In genomic region chr21:44304041-44304738, GRCh38 we compare ENCODE assay signal across 12 cellular contexts. TPM values are rescaled to one million over a fixed set of nuclear protein-coding genes. Genes with fewer than 3 reads are reported as not detected.
DNase-seq lines count a peak whose midpoint lies in the region; TF ChIP-seq lines count a peak whose summit lies in the region.
"Had no signal": no experiment of that assay in that cellular context is flagged by ENCODE, and none has a peak within 500 bp of the region (broad histone marks: within the 10 kb centered on the region; RNA-seq: fewer than 3 reads in every experiment).

No MANE protein-coding gene starts in this region.

- H3K14ac ChIP-seq in neuronal stem cell (ENCODE audit: low read length), result peak overlapping the region; percentile 5

- no peak overlapping the region for H4K91ac ChIP-seq in neuronal stem cell (ENCODE audit: low read depth, low read length, poor library complexity)

- no peak overlapping the region for H2BK12ac ChIP-seq in neuronal stem cell (ENCODE audit: low read length)

- peaks cover 21 to 44% (median 31%) of the 10 kb centered on the region in 11 experiments for H3K36me3 ChIP-seq in BLaER1 treated with 17β-estradiol and CSF1 and Interleukin-3, amounts not matched to agents 10 nM and 100 nM
- peaks cover 2 to 13% of the 10 kb centered on the region in 2 donors for H3K36me3 ChIP-seq in neuronal stem cell (replicated peaks in 1 of 2; ENCODE audit: control insufficient read depth in 2 of 2, insufficient read depth in 2 of 2, low read length in 2 of 2)
- H3K36me3 ChIP-seq: uterus had no signal

- H3K9me3 ChIP-seq in BLaER1 treated with 17β-estradiol and CSF1 and Interleukin-3, amounts not matched to agents 10 nM and 100 nM (replicated peaks in 1 of 11), result no peaks in the 10 kb centered on the region
- H3K9me3 ChIP-seq in neuronal stem cell (replicated peaks in 1 of 2; ENCODE audit: control insufficient read depth in 2 of 2, insufficient read depth in 1 of 2, low read depth in 1 of 2, low read length in 2 of 2), result no peaks in the 10 kb centered on the region
- H3K9me3 ChIP-seq: uterus had no signal

- H3K27me3 ChIP-seq in BLaER1 treated with 17β-estradiol and CSF1 and Interleukin-3, amounts not matched to agents 10 nM and 100 nM, result no peaks in the 10 kb centered on the region
- H3K27me3 ChIP-seq in neuronal stem cell (ENCODE audit: control insufficient read depth in 3 of 3, insufficient read depth in 3 of 3, low read depth in 1 of 3, low read length in 3 of 3), result peaks cover 0 to 3% (median 0%) of the 10 kb centered on the region in 3 experiments
- H3K27me3 ChIP-seq: uterus had no signal

- H2BK15ac ChIP-seq in neuronal stem cell (ENCODE audit: low read length), result peak overlapping the region; percentile 45

- WGBS in neuronal stem cell (ENCODE audit: extremely low coverage in 2 of 2, insufficient read length in 2 of 2, insufficient replicate concordance in 1 of 2), 2 donors, result no CpG with 5 or more reads among the region's 18 CpGs

- H3K27ac ChIP-seq in BLaER1 treated with 17β-estradiol and CSF1 and Interleukin-3, amounts not matched to agents 10 nM and 100 nM, result peak overlapping the region in 7 of 11 experiments; percentile 10 to 87 (median 51); a peak in 8 of 22 replicates
- H3K27ac ChIP-seq in RWPE1 (peak overlapping the region; percentile 85), neuronal stem cell (replicated peaks; ENCODE audit: low read length) (peak overlapping the region; percentile 37)

- peak overlapping the region; percentile 92 to 100 (median 98) for H3K4me2 ChIP-seq in BLaER1 treated with 17β-estradiol and CSF1 and Interleukin-3, amounts not matched to agents 10 nM and 100 nM
- peak overlapping the region; percentile 18 for H3K4me2 ChIP-seq in neuronal stem cell (ENCODE audit: insufficient read depth, low read length, poor library complexity, severe bottlenecking)

- peak overlapping the region; percentile 40 for H2AFZ ChIP-seq in neuronal stem cell (ENCODE audit: low read length)

- no peak for TF ChIP-seq POLR2A in erythroblast (IDR thresholded peaks at IDR 0.05; ENCODE audit: low read length)

- H3K4me3 ChIP-seq in BLaER1 treated with 17β-estradiol and CSF1 and Interleukin-3, amounts not matched to agents 10 nM and 100 nM, result 0 out of 20 replicates have a peak overlapping the region, but pooled peaks of 1 of the 10 experiments have one; percentile 11
- H3K4me3 ChIP-seq in neuronal stem cell (ENCODE audit: low read length in 2 of 2), result no peak overlapping the region
- H3K4me3 ChIP-seq: GM12878, lung, uterus had no signal

- H4K20me1 ChIP-seq in BLaER1 treated with 17β-estradiol and CSF1 and Interleukin-3, amounts not matched to agents 10 nM and 100 nM, result peaks cover 80 to 89% (median 87%) of the 10 kb centered on the region in 11 experiments

- no peak overlapping the region for H3K23ac ChIP-seq in neuronal stem cell (ENCODE audit: low read depth, low read length, poor library complexity)

- H4K8ac ChIP-seq in neuronal stem cell (ENCODE audit: low read depth, low read length), result no peak overlapping the region

- no peak for TF ChIP-seq CTCF in RWPE1 (conservative IDR thresholded peaks at IDR 0.05; ENCODE audit: low read depth)

- POLR2A ChIA-PET in RWPE1 (lab: Yijun Ruan, JAX; ENCODE audit: low non-redundant PET), result no interaction called here

- DNase-seq in RWPE1 (ENCODE audit: low spot score) (no peak), hippocampal formation (lab: John Stamatoyannopoulos, UW) (peak; percentile 6 to 38), neuronal stem cell (ENCODE audit: low spot score) (no peak), kidney glomerular epithelial cell (lab: John Stamatoyannopoulos, UW) (no peak), AG08395 (ENCODE audit: low spot score) (no peak), erythroblast (lab: John Stamatoyannopoulos, UW) (no peak), DMS153 (lab: John Stamatoyannopoulos, UW) (no peak)
- DNase-seq: KG1 had no signal

- H3K9ac ChIP-seq in BLaER1 treated with 17β-estradiol and CSF1 and Interleukin-3, amounts not matched to agents 10 nM and 100 nM, result peak overlapping the region; percentile 1 to 97 (median 88); a peak in 18 of 22 replicates
- H3K9ac ChIP-seq in neuronal stem cell (ENCODE audit: low read depth, low read length, poor library complexity), result peak overlapping the region; percentile 53

- peak overlapping the region; percentile 93 for H3K18ac ChIP-seq in neuronal stem cell (ENCODE audit: low read length)

- peaks cover 57 to 91% (median 89%) of the 10 kb centered on the region in 10 experiments for H3K4me1 ChIP-seq in BLaER1 treated with 17β-estradiol and CSF1 and Interleukin-3, amounts not matched to agents 10 nM and 100 nM
- H3K4me1 ChIP-seq in neuronal stem cell (ENCODE audit: control insufficient read depth in 2 of 2, insufficient read depth in 1 of 2, low read depth in 1 of 2, low read length in 2 of 2), result peaks cover 33 to 36% of the 10 kb centered on the region in 2 donors

- CTCF ChIA-PET in RWPE1 (lab: Yijun Ruan, JAX), result interaction anchor here (0.6 kb wide), 2 partner anchors 260 to 624 kb away, joined by 3 to 4 read pairs; no protein-coding TSS in a partner anchor

- H2BK5ac ChIP-seq in neuronal stem cell (ENCODE audit: low read length), result peak overlapping the region; percentile 91

- peaks cover 11% of the 10 kb centered on the region for H3K79me1 ChIP-seq in neuronal stem cell (ENCODE audit: low read depth, low read length)

- H2BK120ac ChIP-seq in neuronal stem cell (ENCODE audit: low read depth, low read length), result no peak overlapping the region

- H2AK5ac ChIP-seq in neuronal stem cell (ENCODE audit: low read depth, low read length), result peak overlapping the region; percentile 47

- H3K4ac ChIP-seq in neuronal stem cell (ENCODE audit: low read length), result no peak overlapping the region

RNA-seq across cellular contexts. Expression of gene PFKL, which starts 4.3 kb away (rescaled TPM):
- 37.4 TPM for polyA plus RNA-seq in neuronal stem cell (2013, experiment 1 of 2)
- 35.9 TPM for polyA plus RNA-seq in neuronal stem cell (2013, experiment 2 of 2)

RNA-seq across cellular contexts. Expression of gene AIRE, which starts 18.5 kb away (rescaled TPM):
- polyA plus RNA-seq in neuronal stem cell (2013, experiment 1 of 2), result not detected
- not detected for polyA plus RNA-seq in neuronal stem cell (2013, experiment 2 of 2)
- polyA plus RNA-seq: lung had no signal

RNA-seq across cellular contexts. Expression of gene CFAP410, which starts 35.0 kb away (rescaled TPM):
- 13.0 TPM for polyA plus RNA-seq in neuronal stem cell (2013, experiment 1 of 2)
- polyA plus RNA-seq in neuronal stem cell (2013, experiment 2 of 2), result 12.0 TPM

RNA-seq across cellular contexts. Expression of gene DNMT3L, which starts 42.5 kb away (rescaled TPM):
- 0.04 TPM for polyA plus RNA-seq in neuronal stem cell (2013, experiment 1 of 2)
- polyA plus RNA-seq in neuronal stem cell (2013, experiment 2 of 2), result not detected
- polyA plus RNA-seq: GM12878, lung had no signal

RNA-seq across cellular contexts. Expression of gene TRPM2, which starts 49.2 kb away (rescaled TPM):
- polyA plus RNA-seq in neuronal stem cell (2013, experiment 1 of 2), result 0.03 TPM
- 0.03 TPM for polyA plus RNA-seq in neuronal stem cell (2013, experiment 2 of 2)

Comparison
In these comparisons a context has a peak if more than half of its experiments do, and no peak if none do; other contexts are left out.
1. DNase-seq: peak in hippocampal formation (2 of 2); none in RWPE1 (single experiment), neuronal stem cell (single experiment), kidney glomerular epithelial cell (single experiment), AG08395 (single experiment), erythroblast (0 of 2) and DMS153 (single experiment).
2. Peak in every context shown above with its lines, with median percentiles within 50 percentile points of each other: H3K27ac ChIP-seq.